ENCODE assay signal across 8 cellular contexts in genomic region chr4:145618912-145619638, GRCh38. TPM values are rescaled to one million over a fixed set of nuclear protein-coding genes. Genes with fewer than 3 reads are reported as not detected.
A peak's percentile ranks its signal among the peaks of the same experiment; 100 is the strongest.
DNase-seq lines count a peak whose midpoint lies in the region; ATAC-seq, FAIRE-seq and TF ChIP-seq lines count a peak whose summit lies in the region.

Gene MMAA (plus strand): TSS chr4:145619385. CDS start chr4:145639140, 19,755 bp downstream.

- H3K27me3 ChIP-seq in right atrium auricular region (no peaks in the 10 kb centered on the region), vagina (no peaks in the 10 kb centered on the region)

- intact Hi-C loops in T-helper 1 cell treated with Interleukin-12 subunit alpha and Interleukin-12 subunit beta and Interleukin-4 antibody, amounts not matched to agents 30 ng/mL and 1 ng/mL, for 36 hours (cut with micrococcal nuclease) = loop anchor here (1.0 to 10.0 kb wide), 17 partner anchors 62 to 1996 kb away; partner anchors contain the start of genes ABCE1, ANAPC10, OTUD4 and TMEM184C
- intact Hi-C loops in vagina (cut with DNase I) = loop anchor here (10.0 kb wide), 1 partner anchor 404 kb away; no protein-coding TSS in a partner anchor

- H3K9me3 ChIP-seq in right atrium auricular region = no peaks in the 10 kb centered on the region
- no peaks in the 10 kb centered on the region for H3K9me3 ChIP-seq in vagina

- H3K4me3 ChIP-seq in right atrium auricular region (peak within 1 kb of the TSS; percentile 73 to 88), vagina (peak within 1 kb of the TSS; percentile 81 to 84)

- TF ChIP-seq POLR2A in GM12892 (IDR thresholded peaks at IDR 0.05; ENCODE audit: low read depth, low read length) (peak; percentile 96), vagina (IDR thresholded peaks at IDR 0.05) (peak in 1 of 2 donors; percentile 91)

- FAIRE-seq in GM12892 (lab: Jason Lieb, UNC) = peak; percentile 99

- peak; percentile 91 for ATAC-seq in HG02798 (IDR thresholded peaks at IDR 0.05; ENCODE audit: poor library complexity, unreplicated experiment)

- TF ChIP-seq CTCF in right atrium auricular region (IDR thresholded peaks at IDR 0.05) (peak; percentile 59 to 78), vagina (IDR thresholded peaks at IDR 0.05) (peak in 2 of 3 experiments; percentile 51 to 55)

- H3K4me1 ChIP-seq in right atrium auricular region = peaks cover 0 to 29% of the 10 kb centered on the region in 2 donors
- peaks cover 8% of the 10 kb centered on the region for H3K4me1 ChIP-seq in vagina

- H3K36me3 ChIP-seq in right atrium auricular region (no peaks in the 10 kb centered on the region), vagina (no peaks in the 10 kb centered on the region)

- DNase-seq in GM12892 (ENCODE audit: insufficient read length) = peak; percentile 91
- peak; percentile 69 for DNase-seq in NCI-H1417 treated with DMSO at 0.1 percent for 48 hours (lab: John Stamatoyannopoulos, UW)
- peak; percentile 52 to 95 (median 86) for DNase-seq in amygdala (lab: John Stamatoyannopoulos, UW)
- peak; percentile 91 for DNase-seq in right atrium auricular region (ENCODE audit: low spot score)
- peak; percentile 72 for DNase-seq in pulmonary artery endothelial cell (ENCODE audit: low read depth, low spot score)
- peak in 1 of 2 donors; percentile 93 for DNase-seq in vagina (ENCODE audit: extremely low spot score in 2 of 2)

- H3K27ac ChIP-seq in right atrium auricular region = peak within 1 kb of the TSS; percentile 97 to 98
- peak within 1 kb of the TSS; percentile 93 for H3K27ac ChIP-seq in vagina

RNA-seq across cellular contexts. Expression of gene MMAA, which starts in this region (rescaled TPM):
- 12.1 TPM for polyA plus RNA-seq in GM12892 (2012; ENCODE audit: missing spikeins)
- total RNA-seq in T-helper 1 cell treated with Interleukin-12 subunit alpha and Interleukin-12 subunit beta and Interleukin-4 antibody, amounts not matched to agents 30 ng/mL and 1 ng/mL, for 36 hours = 14.0 and 17.5 TPM in 2 replicates
- total RNA-seq in right atrium auricular region (1 to 10 TPM; 3.9 to 7.0 TPM), pulmonary artery endothelial cell (3.5 and 5.7 TPM in 2 replicates), vagina (3.9 TPM)
